Comparison of ENCODE assay signal across 15 cellular contexts in genomic region chrX:3806630-3807029, GRCh38.
"Had no signal": no experiment of that assay in that cellular context is flagged by ENCODE, and none has a peak within 500 bp of the region (broad histone marks: within the 10 kb centered on the region; RNA-seq: fewer than 3 reads in every experiment).

No MANE protein-coding gene starts in this region.

- H3K36me3 Mint-ChIP-seq: memory B cell; neural progenitor cell; stimulated activated naive B cell treated with anti-CD40 and anti-IgM and Interleukin-4, amounts not matched to agents 10 μg/mL and 1 μg/mL and 100 μg/mL, for 72 hours had no signal

- H3K4me1 ChIP-seq: gastrocnemius medialis, heart left ventricle, neural progenitor cell had no signal

- DNase-seq: activated CD4-positive, CD25-positive, alpha-beta regulatory T cell treated with anti-CD3 and anti-CD28 coated beads, Interleukin-2, amount 50 U/mL, for 72 hours; activated CD8-positive, alpha-beta memory T cell treated with anti-CD3 and anti-CD28 coated beads for 24 hours; activated CD8-positive, alpha-beta memory T cell treated with anti-CD3 and anti-CD28 coated beads, Interleukin-2, amount 50 U/mL, for 48 hours; activated effector memory CD4-positive, alpha-beta T cell treated with anti-CD3 and anti-CD28 coated beads, Interleukin-2, amount 50 U/mL, for 16 hours; activated naive CD4-positive, alpha-beta T cell treated with anti-CD3 and anti-CD28 coated beads, Interleukin-2, amount 50 U/mL, for 16 hours; activated T-cell treated with anti-CD3 and anti-CD28 coated beads, Interleukin-2, amount 50 U/mL, for 72 hours; aorta; brain microvascular endothelial cell; gastrocnemius medialis; heart left ventricle; stimulated activated naive B cell treated with anti-CD40 and anti-IgM and Interleukin-4, amounts not matched to agents 10 μg/mL and 1 μg/mL and 100 μg/mL, for 72 hours had no signal

- H3K27ac ChIP-seq: brain microvascular endothelial cell, coronary artery, gastrocnemius medialis, heart left ventricle, neural progenitor cell had no signal

- H3K9me3 ChIP-seq: gastrocnemius medialis, heart left ventricle had no signal

- H3K4me3 ChIP-seq: coronary artery, gastrocnemius medialis, heart left ventricle, neural progenitor cell had no signal

- ATAC-seq: gastrocnemius medialis; heart left ventricle; stimulated activated naive B cell treated with anti-CD40 and anti-IgM and Interleukin-4, amounts not matched to agents 10 μg/mL and 1 μg/mL and 100 μg/mL, for 72 hours had no signal

- H3K9me3 Mint-ChIP-seq: activated T-cell treated with anti-CD3 and anti-CD28 coated beads, Interleukin-2, amount 50 U/mL, for 72 hours; memory B cell; neural progenitor cell; stimulated activated naive B cell treated with anti-CD40 and anti-IgM and Interleukin-4, amounts not matched to agents 10 μg/mL and 1 μg/mL and 100 μg/mL, for 72 hours had no signal

- H3K27ac Mint-ChIP-seq: activated T-cell treated with anti-CD3 and anti-CD28 coated beads, Interleukin-2, amount 50 U/mL, for 72 hours; memory B cell; neural progenitor cell; progenitor cell of endocrine pancreas; stimulated activated naive B cell treated with anti-CD40 and anti-IgM and Interleukin-4, amounts not matched to agents 10 μg/mL and 1 μg/mL and 100 μg/mL, for 72 hours had no signal

- H3K4me3 Mint-ChIP-seq: activated T-cell treated with anti-CD3 and anti-CD28 coated beads, Interleukin-2, amount 50 U/mL, for 72 hours; memory B cell; neural progenitor cell; stimulated activated naive B cell treated with anti-CD40 and anti-IgM and Interleukin-4, amounts not matched to agents 10 μg/mL and 1 μg/mL and 100 μg/mL, for 72 hours had no signal

- H3K27me3 ChIP-seq: neural progenitor cell had no signal

- H3K36me3 ChIP-seq: brain microvascular endothelial cell, gastrocnemius medialis, heart left ventricle, neural progenitor cell had no signal
